Comparison of ENCODE assay signal across 17 cellular contexts in the genomic region with DNA sequence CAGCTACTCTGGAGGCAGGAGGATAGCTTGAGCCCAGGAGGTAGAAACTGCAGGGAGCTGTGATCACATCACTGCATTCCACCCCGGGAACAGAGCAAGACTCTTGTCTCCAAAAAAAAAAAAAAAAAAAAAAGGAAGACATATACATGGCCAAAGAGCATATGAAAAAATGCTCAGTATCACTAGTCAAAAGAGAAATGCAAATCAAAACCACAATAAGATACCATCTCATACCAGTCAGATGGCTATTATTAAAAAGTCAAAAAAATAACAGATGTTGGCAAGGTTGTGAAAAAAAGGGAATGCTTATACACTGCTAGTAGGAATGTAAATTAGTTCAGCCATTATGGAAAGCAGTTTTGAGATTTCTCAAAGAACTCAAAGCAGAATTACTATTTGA.
"Had no signal": no experiment of that assay in that cellular context is flagged by ENCODE, and none has a peak within 500 bp of the region (broad histone marks: within the 10 kb centered on the region; RNA-seq: fewer than 3 reads in every experiment).

No MANE protein-coding gene starts in this region.

- H3K4me1 Mint-ChIP-seq: activated T-helper 17 cell treated with anti-CD3 and anti-CD28 coated beads, Interleukin-2, amount 50 U/mL, for 72 hours; immature natural killer cell; stimulated activated naive CD8-positive, alpha-beta T cell treated with anti-CD3 and anti-CD28 coated beads, Interleukin-15, amount 100 ng/mL, for 72 hours had no signal

- H3K4me3 Mint-ChIP-seq: activated T-cell treated with anti-CD3 and anti-CD28 coated beads, Interleukin-2, amount 50 U/mL, for 24 hours; activated T-helper 17 cell treated with anti-CD3 and anti-CD28 coated beads, Interleukin-2, amount 50 U/mL, for 72 hours; brain; immature natural killer cell; stimulated activated naive CD8-positive, alpha-beta T cell treated with anti-CD3 and anti-CD28 coated beads, Interleukin-15, amount 100 ng/mL, for 72 hours had no signal

- ATAC-seq: activated naive CD4-positive, alpha-beta T cell treated with anti-CD3 and anti-CD28 coated beads, Interleukin-2, amount 50 U/mL, for 72 hours; activated T-helper 17 cell treated with anti-CD3 and anti-CD28 coated beads, Interleukin-2, amount 50 U/mL, for 72 hours; left ventricle myocardium superior; right cardiac atrium; stimulated activated naive CD8-positive, alpha-beta T cell treated with anti-CD3 and anti-CD28 coated beads, Interleukin-15, amount 100 ng/mL, for 72 hours had no signal

- H3K4me3 ChIP-seq: tibial artery had no signal

- H3K9me3 ChIP-seq: tibial artery had no signal

- H3K79me2 ChIP-seq: parathyroid adenoma had no signal

- H3K4me1 ChIP-seq: parathyroid adenoma, tibial artery had no signal

- H3K27me3 Mint-ChIP-seq: stimulated activated naive CD8-positive, alpha-beta T cell treated with anti-CD3 and anti-CD28 coated beads, Interleukin-15, amount 100 ng/mL, for 72 hours had no signal

- H3K27ac ChIP-seq: epithelial cell of prostate, parathyroid adenoma, tibial artery had no signal

- H3K27me3 ChIP-seq: tibial artery had no signal

- DNase-seq: activated T-cell treated with anti-CD3 and anti-CD28 coated beads, Interleukin-2, amount 50 U/mL, for 24 hours; aorta; immature natural killer cell; kidney glomerular epithelial cell; left ventricle myocardium superior; nucleus accumbens; right cardiac atrium; stimulated activated CD4-positive, alpha-beta T cell treated with anti-CD3 and anti-CD28 coated beads, Interleukin-12 subunit alpha, Interleukin-12 subunit beta, amount 100 ng/mL, for 4 hours; stimulated activated CD4-positive, alpha-beta T cell treated with anti-CD3 and anti-CD28 coated beads, Interleukin-4, amount 100 ng/mL, for 4 hours; stimulated activated naive CD8-positive, alpha-beta T cell treated with anti-CD3 and anti-CD28 coated beads, Interleukin-15, amount 100 ng/mL, for 72 hours; T-helper 9 cell; tibial artery had no signal

- H3K9me3 Mint-ChIP-seq: activated T-cell treated with anti-CD3 and anti-CD28 coated beads, Interleukin-2, amount 50 U/mL, for 24 hours; activated T-helper 17 cell treated with anti-CD3 and anti-CD28 coated beads, Interleukin-2, amount 50 U/mL, for 72 hours; stimulated activated naive CD8-positive, alpha-beta T cell treated with anti-CD3 and anti-CD28 coated beads, Interleukin-15, amount 100 ng/mL, for 72 hours had no signal

- H3K36me3 Mint-ChIP-seq: activated naive CD4-positive, alpha-beta T cell treated with anti-CD3 and anti-CD28 coated beads, Interleukin-2, amount 50 U/mL, for 72 hours; brain; immature natural killer cell had no signal

- H3K9ac ChIP-seq: parathyroid adenoma had no signal

- H3K27ac Mint-ChIP-seq: activated naive CD4-positive, alpha-beta T cell treated with anti-CD3 and anti-CD28 coated beads, Interleukin-2, amount 50 U/mL, for 72 hours; activated T-cell treated with anti-CD3 and anti-CD28 coated beads, Interleukin-2, amount 50 U/mL, for 24 hours; activated T-helper 17 cell treated with anti-CD3 and anti-CD28 coated beads, Interleukin-2, amount 50 U/mL, for 72 hours; brain; immature natural killer cell; stimulated activated naive CD8-positive, alpha-beta T cell treated with anti-CD3 and anti-CD28 coated beads, Interleukin-15, amount 100 ng/mL, for 72 hours had no signal

- H3K36me3 ChIP-seq: tibial artery had no signal

- H2AFZ ChIP-seq: parathyroid adenoma had no signal
